20 cellular contexts compared by ENCODE assay signal in the genomic region with DNA sequence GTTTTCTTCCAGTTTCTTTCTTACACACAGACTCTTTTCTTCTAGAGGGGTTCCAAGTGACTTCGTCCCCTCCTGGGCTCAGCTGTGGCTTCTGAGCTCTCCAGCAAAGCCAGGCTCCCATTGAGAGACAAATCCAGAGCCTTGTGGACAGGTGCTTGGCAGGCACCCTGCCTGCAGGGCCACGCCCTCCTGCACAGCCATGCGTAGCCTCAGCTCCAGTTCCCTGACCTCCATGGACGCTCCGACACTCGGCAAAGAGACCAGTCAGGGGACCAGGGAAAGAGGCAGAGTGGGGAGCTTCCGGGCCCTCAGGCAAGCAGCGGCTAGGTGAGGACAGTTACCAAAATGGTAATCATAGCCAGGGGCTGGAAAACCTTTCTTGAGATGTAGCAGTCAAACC.
DNase-seq lines count a peak whose midpoint lies in the region; ATAC-seq lines count a peak whose summit lies in the region.
"Had no signal": no experiment of that assay in that cellular context is flagged by ENCODE, and none has a peak within 500 bp of the region (broad histone marks: within the 10 kb centered on the region; RNA-seq: fewer than 3 reads in every experiment).

No MANE protein-coding gene starts in this region.

- H3K14ac ChIP-seq in trophoblast cell (ENCODE audit: low read length): no peak overlapping the region

- no peak overlapping the region for H3K9ac ChIP-seq in trophoblast cell (ENCODE audit: low read length)
- H3K9ac ChIP-seq in skeletal muscle tissue (ENCODE audit: low read depth in 1 of 3, low read length in 3 of 3): peak overlapping the region in 2 of 3 donors; percentile 11 to 57

- H3K79me1 ChIP-seq in trophoblast cell (ENCODE audit: low read length): no peaks in the 10 kb centered on the region

- H3K4me2 ChIP-seq in trophoblast cell (ENCODE audit: low read length): no peak overlapping the region
- H3K4me2 ChIP-seq: A549, GM23338 had no signal

- no peak overlapping the region for H3K4me3 ChIP-seq in SJCRH30
- no peak overlapping the region for H3K4me3 ChIP-seq in trophoblast cell (ENCODE audit: low read depth, low read length)
- peak overlapping the region in 1 of 3 donors; percentile 64 for H3K4me3 ChIP-seq in skeletal muscle tissue (ENCODE audit: low read length in 3 of 3)
- H3K4me3 ChIP-seq: A549, GM12878, GM23338 had no signal

- H2BK5ac ChIP-seq in trophoblast cell (ENCODE audit: low read depth, low read length, poor library complexity): no peak overlapping the region

- no peaks in the 10 kb centered on the region for H3K27me3 ChIP-seq in SJCRH30
- no peaks in the 10 kb centered on the region for H3K27me3 ChIP-seq in trophoblast cell (ENCODE audit: insufficient read depth, low read length)
- H3K27me3 ChIP-seq in skeletal muscle tissue (ENCODE audit: control insufficient read depth in 3 of 3, insufficient read depth in 3 of 3, low read length in 3 of 3): no peaks in the 10 kb centered on the region

- no peak overlapping the region for H2BK12ac ChIP-seq in trophoblast cell (ENCODE audit: low read length)

- ATAC-seq in GM21619 (IDR thresholded peaks at IDR 0.05; ENCODE audit: unreplicated experiment): no peak
- no peak for ATAC-seq in GM18517 (IDR thresholded peaks at IDR 0.05; ENCODE audit: unreplicated experiment)
- ATAC-seq: A549, GM12878, GM23338 had no signal

- H3K36me3 ChIP-seq in SJCRH30 (no peaks in the 10 kb centered on the region), trophoblast cell (ENCODE audit: control insufficient read depth in 1 of 2, insufficient read depth in 2 of 2, low read length in 2 of 2) (no peaks in the 10 kb centered on the region), skeletal muscle tissue (ENCODE audit: control insufficient read depth in 3 of 3, insufficient read depth in 3 of 3, low read length in 3 of 3) (no peaks in the 10 kb centered on the region)

- no peaks in the 10 kb centered on the region for H3K79me2 ChIP-seq in trophoblast cell (ENCODE audit: control insufficient read depth, insufficient read depth, low read length, poor library complexity)

- no CpG with 5 or more reads among the region's 8 CpGs for WGBS in trophoblast cell (ENCODE audit: extremely low coverage, insufficient coverage, insufficient read length)

- no peak overlapping the region for H2BK120ac ChIP-seq in trophoblast cell (ENCODE audit: insufficient read depth, low read length, poor library complexity)

- H4K91ac ChIP-seq in trophoblast cell (ENCODE audit: low read depth, low read length): no peak overlapping the region

- no peak overlapping the region for H3K23ac ChIP-seq in trophoblast cell (ENCODE audit: low read length)

- H3K4ac ChIP-seq in trophoblast cell (ENCODE audit: low read depth, low read length): no peak overlapping the region

- no peak overlapping the region for H2AFZ ChIP-seq in trophoblast cell (ENCODE audit: insufficient read depth, low read length, poor library complexity)
- H2AFZ ChIP-seq: GM23338 had no signal

- no peak overlapping the region for H2AK5ac ChIP-seq in trophoblast cell (ENCODE audit: low read length)

- no peak overlapping the region for H3K18ac ChIP-seq in trophoblast cell (ENCODE audit: low read length)

- DNase-seq in NCI-H748 (lab: John Stamatoyannopoulos, UW; ENCODE audit: unreplicated experiment) (peak; percentile 6), NCI-H748 treated with DMSO at 0.1 percent for 48 hours (lab: John Stamatoyannopoulos, UW) (no peak), SJCRH30 (peak; percentile 92 to 95), trophoblast cell (peak; percentile 41 to 79), GM03348 (ENCODE audit: low spot score) (no peak)
- DNase-seq: AML-193; CD4-positive, alpha-beta T cell; DMS153; DMS79; GF-D8; HCEC 1CT had no signal

- no peak overlapping the region for H4K8ac ChIP-seq in trophoblast cell (ENCODE audit: low read depth, low read length)

- peak overlapping the region; percentile 35; the same call in 1 of the 2 replicates for H3K27ac ChIP-seq in SJCRH30
- H3K27ac ChIP-seq in trophoblast cell (ENCODE audit: low read depth, low read length): no peak overlapping the region
- H3K27ac ChIP-seq in skeletal muscle tissue (ENCODE audit: low read depth, low read length): no peak overlapping the region
- H3K27ac ChIP-seq: 22Rv1, A549, C4-2B, HL-60 had no signal

- H4K12ac ChIP-seq in trophoblast cell (ENCODE audit: low read depth, low read length): no peak overlapping the region

- H3K9me3 ChIP-seq in SJCRH30 (replicated peaks): no peaks in the 10 kb centered on the region; the same call in 1 of the 2 replicates
- no peaks in the 10 kb centered on the region for H3K9me3 ChIP-seq in trophoblast cell (ENCODE audit: insufficient read depth, low read depth, low read length)
- H3K9me3 ChIP-seq in skeletal muscle tissue (ENCODE audit: control insufficient read depth in 3 of 3, low read length in 3 of 3): no peaks in the 10 kb centered on the region

- H3K4me1 ChIP-seq in SJCRH30 (peaks cover 15% of the 10 kb centered on the region), trophoblast cell (ENCODE audit: control insufficient read depth in 1 of 2, insufficient read depth in 2 of 2, low read length in 2 of 2) (no peaks in the 10 kb centered on the region), skeletal muscle tissue (ENCODE audit: control insufficient read depth in 3 of 3, insufficient read depth in 3 of 3, low read length in 3 of 3) (peaks cover 8 to 18% (median 15%) of the 10 kb centered on the region in 3 donors)
- H3K4me1 ChIP-seq: A549 had no signal

Comparison
In these comparisons a context has a peak if more than half of its experiments do, and no peak if none do; other contexts are left out.
1. DNase-seq: peak in NCI-H748 (single experiment), SJCRH30 (2 of 2) and trophoblast cell (2 of 2); none in NCI-H748 treated with DMSO at 0.1 percent for 48 hours (single experiment) and GM03348 (single experiment).